8 cellular contexts compared by ENCODE assay signal in the genomic region with DNA sequence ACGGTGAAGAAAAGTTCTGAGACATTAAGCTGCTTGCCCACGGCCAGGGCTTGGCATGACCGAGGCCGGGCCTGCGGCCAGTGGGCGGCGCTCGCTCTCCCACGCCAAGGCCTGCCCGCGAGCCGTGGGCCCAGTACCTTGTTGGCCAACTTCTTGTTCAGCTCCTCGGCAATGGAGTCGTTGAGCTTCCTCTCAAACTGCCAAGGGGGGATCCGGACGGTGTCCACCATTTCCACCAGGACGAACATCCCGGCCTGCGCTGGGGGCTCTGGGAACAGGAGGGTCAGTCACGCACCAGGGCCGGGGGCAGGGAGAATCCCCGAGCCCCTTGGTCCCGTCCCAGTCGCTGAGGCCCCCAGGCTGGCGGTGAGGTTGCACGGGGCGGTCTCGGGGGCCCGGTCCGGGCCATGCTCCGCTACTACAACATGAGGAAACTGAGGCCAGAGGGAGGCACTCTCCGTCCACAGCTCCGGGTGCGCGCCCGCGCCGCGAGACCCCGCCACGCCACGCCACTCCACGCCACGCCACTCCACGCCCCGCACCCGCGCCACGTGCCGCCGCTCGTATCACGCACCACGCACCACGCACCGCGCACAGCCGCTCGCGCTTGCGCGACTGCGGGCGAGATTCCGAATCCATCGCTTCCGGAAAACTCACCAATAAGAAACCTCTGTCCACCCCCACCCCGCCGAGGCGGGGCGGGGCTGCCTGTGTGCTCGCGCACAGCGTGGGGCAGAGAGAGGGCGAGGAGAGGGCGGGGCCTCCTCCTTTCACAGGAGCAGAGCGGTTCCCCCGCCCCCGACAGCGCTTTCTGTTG. TPM values are rescaled to one million over a fixed set of nuclear protein-coding genes. Genes with fewer than 3 reads are reported as not detected.
A peak's percentile ranks its signal among the peaks of the same experiment; 100 is the strongest.
DNase-seq lines count a peak whose midpoint lies in the region; ATAC-seq and TF ChIP-seq lines count a peak whose summit lies in the region.

A gene with protein sequence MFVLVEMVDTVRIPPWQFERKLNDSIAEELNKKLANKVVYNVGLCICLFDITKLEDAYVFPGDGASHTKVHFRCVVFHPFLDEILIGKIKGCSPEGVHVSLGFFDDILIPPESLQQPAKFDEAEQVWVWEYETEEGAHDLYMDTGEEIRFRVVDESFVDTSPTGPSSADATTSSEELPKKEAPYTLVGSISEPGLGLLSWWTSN (minus strand): TSS at position 617 of the 817 bp plus-strand sequence. CDS start 369 bp downstream, at position 248.

- H3K4me1 Mint-ChIP-seq in activated CD4-positive, alpha-beta T cell treated with anti-CD3 and anti-CD28 coated beads, Interleukin-2, amount 10 ng/mL, durations not matched to agents 24 days and 14 days, result peaks cover 29% of the 10 kb centered on the region

- peak within 1 kb of the TSS; percentile 89 for H3K27ac Mint-ChIP-seq in activated CD4-positive, alpha-beta T cell treated with anti-CD3 and anti-CD28 coated beads, Interleukin-2, amount 10 ng/mL, durations not matched to agents 24 days and 14 days

- peak within 1 kb of the TSS; percentile 88 for H3K4me3 ChIP-seq in coronary artery

- H3K9me3 Mint-ChIP-seq in activated CD4-positive, alpha-beta T cell treated with anti-CD3 and anti-CD28 coated beads, Interleukin-2, amount 10 ng/mL, durations not matched to agents 24 days and 14 days, result no peaks in the 10 kb centered on the region

- peak; percentile 68 to 99 (median 92) for DNase-seq in C1 segment of cervical spinal cord (lab: John Stamatoyannopoulos, UW)
- peak; percentile 89 for DNase-seq in NCI-H526 treated with DMSO at 0.1 percent for 48 hours (lab: John Stamatoyannopoulos, UW)
- DNase-seq in activated CD4-positive, alpha-beta T cell treated with anti-CD3 and anti-CD28 coated beads, Interleukin-2, amount 10 ng/mL, durations not matched to agents 24 days and 14 days, result peak; percentile 99
- DNase-seq in coronary artery (ENCODE audit: low spot score), result peak; percentile 98
- peak; percentile 99 for DNase-seq in left kidney (ENCODE audit: low read depth, low spot score)
- DNase-seq in stimulated activated CD4-positive, alpha-beta T cell treated with anti-CD3 and anti-CD28 coated beads, Interleukin-2, amount 100 ng/mL, for 24 hours, result peak; percentile 98 to 99

- peaks cover 15% of the 10 kb centered on the region for H3K36me3 Mint-ChIP-seq in activated CD4-positive, alpha-beta T cell treated with anti-CD3 and anti-CD28 coated beads, Interleukin-2, amount 10 ng/mL, durations not matched to agents 24 days and 14 days (ENCODE audit: low read depth)

- H3K4me3 Mint-ChIP-seq in activated CD4-positive, alpha-beta T cell treated with anti-CD3 and anti-CD28 coated beads, Interleukin-2, amount 10 ng/mL, durations not matched to agents 24 days and 14 days, result peak within 1 kb of the TSS; percentile 95

- ATAC-seq in GM19324 (IDR thresholded peaks at IDR 0.05; ENCODE audit: low FRiP score, unreplicated experiment) (peak; percentile 89), HG03469 (IDR thresholded peaks at IDR 0.05; ENCODE audit: unreplicated experiment) (peak; percentile 74)

- TF ChIP-seq CTCF in coronary artery (IDR thresholded peaks at IDR 0.05), result peak; percentile 46

- H3K27ac ChIP-seq in coronary artery, result peak within 1 kb of the TSS; percentile 85 to 95

- intact Hi-C loops in activated CD4-positive, alpha-beta T cell treated with anti-CD3 and anti-CD28 coated beads, Interleukin-2, amount 10 ng/mL, durations not matched to agents 24 days and 14 days (cut with micrococcal nuclease), result loop anchor here (1.0 to 5.0 kb wide), 5 partner anchors 45 to 257 kb away; a partner anchor contains a TSS

- H3K27me3 Mint-ChIP-seq in activated CD4-positive, alpha-beta T cell treated with anti-CD3 and anti-CD28 coated beads, Interleukin-2, amount 10 ng/mL, durations not matched to agents 24 days and 14 days, result no peaks in the 10 kb centered on the region

RNA-seq across cellular contexts. Expression of the gene that starts here (rescaled TPM):
- 49.2 and 50.6 TPM in 2 replicates for total RNA-seq in activated CD4-positive, alpha-beta T cell treated with anti-CD3 and anti-CD28 coated beads, Interleukin-2, amount 10 ng/mL, durations not matched to agents 24 days and 14 days

Comparison
In these comparisons a context has a peak if more than half of its experiments do, and no peak if none do; other contexts are left out.
1. Peak in every context shown above with its lines: DNase-seq, ATAC-seq, H3K4me3 ChIP-seq and H3K27ac ChIP-seq.